8 cellular contexts compared by ENCODE assay signal in genomic region chr10:23158370-23158769, GRCh38. TPM values are rescaled to one million over a fixed set of nuclear protein-coding genes. Genes with fewer than 3 reads are reported as not detected.
A peak's percentile ranks its signal among the peaks of the same experiment; 100 is the strongest.
DNase-seq lines count a peak whose midpoint lies in the region; ATAC-seq and TF ChIP-seq lines count a peak whose summit lies in the region.

No MANE protein-coding gene starts in this region.

- H3K4me3 ChIP-seq in WERI-Rb-1 (ENCODE audit: low read depth, low read length) = peak overlapping the region; percentile 29
- no peak overlapping the region for H3K4me3 ChIP-seq in epithelial cell of esophagus (ENCODE audit: low read length)
- no peak overlapping the region for H3K4me3 ChIP-seq in upper lobe of left lung

- H3K9me3 ChIP-seq in WERI-Rb-1 (ENCODE audit: severe bottlenecking) (no peaks in the 10 kb centered on the region), upper lobe of left lung (no peaks in the 10 kb centered on the region)

- peak; percentile 57 for ATAC-seq in HG02852 (IDR thresholded peaks at IDR 0.05; ENCODE audit: unreplicated experiment)
- peak in 1 of 2 donors; percentile 87 for ATAC-seq in upper lobe of left lung (ENCODE audit: low FRiP score in 2 of 2)

- no peak for TF ChIP-seq EP300 in upper lobe of left lung (IDR thresholded peaks at IDR 0.05)

- TF ChIP-seq CTCF in 22Rv1 (IDR thresholded peaks at IDR 0.05) (peak; percentile 85), WERI-Rb-1 (IDR thresholded peaks at IDR 0.05; ENCODE audit: low read depth, low read length) (peak; percentile 65), epithelial cell of esophagus (IDR thresholded peaks at IDR 0.05; ENCODE audit: insufficient read depth, low read depth, low read length, missing control alignments) (peak; percentile 84), upper lobe of left lung (IDR thresholded peaks at IDR 0.05) (peak; percentile 56 to 79 (median 68))

- no peaks in the 10 kb centered on the region for H3K27me3 ChIP-seq in WERI-Rb-1 (ENCODE audit: insufficient read depth, low read depth, severe bottlenecking)
- H3K27me3 ChIP-seq in upper lobe of left lung = no peaks in the 10 kb centered on the region

- DNase-seq in GM04504 (ENCODE audit: low read depth) (peak; percentile 26), NCI-H1694 (lab: John Stamatoyannopoulos, UW) (peak; percentile 75), WERI-Rb-1 (peak; percentile 28), epithelial cell of esophagus (ENCODE audit: low read depth) (peak; percentile 68), middle frontal gyrus (ENCODE audit: extremely low spot score, low spot score) (peak; percentile 25), upper lobe of left lung (no peak)

- peaks cover 2 to 7% (median 4%) of the 10 kb centered on the region in 4 donors for H3K4me1 ChIP-seq in upper lobe of left lung

- H3K36me3 ChIP-seq in WERI-Rb-1 (no peaks in the 10 kb centered on the region), upper lobe of left lung (no peaks in the 10 kb centered on the region)

- H3K27ac ChIP-seq in 22Rv1 (no peak overlapping the region), WERI-Rb-1 (no peak overlapping the region), upper lobe of left lung (no peak overlapping the region)

- WGBS in upper lobe of left lung, 2 donors = 3 to 5% methylated on average over 5 of the region's 5 CpGs

- TF ChIP-seq POLR2A in upper lobe of left lung (IDR thresholded peaks at IDR 0.05) = no peak

RNA-seq across cellular contexts. Expression of gene PTF1A, which starts 33.7 kb away (rescaled TPM):
- not detected for total RNA-seq in upper lobe of left lung

Comparison
In these comparisons a context has a peak if more than half of its experiments do, and no peak if none do; other contexts are left out.
1. DNase-seq: peak in GM04504 (single experiment), NCI-H1694 (single experiment), WERI-Rb-1 (single experiment), epithelial cell of esophagus (single experiment) and middle frontal gyrus (single experiment); none in upper lobe of left lung (0 of 2).
2. Peak in every context shown above with its lines, with median percentiles within 50 percentile points of each other: CTCF ChIP-seq.